In the genomic region with DNA sequence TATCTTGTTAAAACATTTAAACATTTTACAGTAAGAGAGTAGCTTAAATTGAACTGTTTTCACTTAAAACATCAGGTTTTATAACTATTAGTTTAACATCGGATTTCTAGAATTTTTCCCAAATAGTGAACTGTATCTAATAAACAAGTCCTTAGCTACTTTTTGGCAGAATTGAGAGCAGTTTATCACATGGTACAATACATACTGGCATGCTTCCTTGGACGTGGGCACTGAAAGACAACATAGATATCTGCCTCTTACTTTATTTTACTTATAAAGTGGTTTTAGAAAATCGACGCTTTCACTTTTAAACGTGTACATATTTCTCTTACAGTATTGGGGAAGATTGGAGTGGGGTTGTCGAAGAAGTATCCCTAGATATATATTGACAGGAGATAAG, we compare ENCODE assay signal across 6 cellular contexts.
"Had no signal": no experiment of that assay in that cellular context is flagged by ENCODE, and none has a peak within 500 bp of the region (broad histone marks: within the 10 kb centered on the region; RNA-seq: fewer than 3 reads in every experiment).

No MANE protein-coding gene starts in this region.

- H3K4me3 Mint-ChIP-seq: GM23338, H9 had no signal

- ATAC-seq: GM23338 had no signal

- DNase-seq: H9, HCEC 1CT, IMR-90 had no signal

- FAIRE-seq: H1, HTR-8/SVneo had no signal

- H3K4me3 ChIP-seq: GM23338 had no signal

- H3K9me3 Mint-ChIP-seq: GM23338, H9 had no signal

- H3K27ac Mint-ChIP-seq: GM23338, H9 had no signal
